In genomic region chr3:36303286-36303685, GRCh38 we compare ENCODE assay signal across 22 cellular contexts.
"Had no signal": no experiment of that assay in that cellular context is flagged by ENCODE, and none has a peak within 500 bp of the region (broad histone marks: within the 10 kb centered on the region; RNA-seq: fewer than 3 reads in every experiment).

No MANE protein-coding gene starts in this region.

- H3K27me3 ChIP-seq: SJCRH30 had no signal

- DNase-seq: activated CD4-positive, alpha-beta memory T cell treated with anti-CD3 and anti-CD28 coated beads, Interleukin-2, amount 10 ng/mL, durations not matched to agents 7 days and 5 days; activated CD4-positive, alpha-beta T cell treated with anti-CD3 and anti-CD28 coated beads for 36 hours; activated CD4-positive, alpha-beta T cell treated with anti-CD3 and anti-CD28 coated beads, Interleukin-2, amount 50 U/mL, for 1 hour; activated gamma-delta T cell; activated naive CD4-positive, alpha-beta T cell treated with anti-CD3 and anti-CD28 coated beads for 36 hours; activated T-cell treated with anti-CD3 and anti-CD28 coated beads for 4 hours; activated T-cell treated with anti-CD3 and anti-CD28 coated beads, Interleukin-2, amount 50 U/mL, for 48 hours; amygdala; MM.1S; NCI-H1105; NCI-H1436; NCI-H1694 treated with DMSO at 0.1 percent for 48 hours; NCI-H2029 treated with DMSO at 0.1 percent for 48 hours; NCI-H345; NCI-H510A; NCI-H526 treated with DMSO at 0.1 percent for 48 hours; NCI-H82; Right ventricle myocardium superior; SJCRH30 had no signal

- H3K4me3 ChIP-seq: SJCRH30 had no signal

- H3K4me1 ChIP-seq: SJCRH30 had no signal

- H3K9ac ChIP-seq: KMS-11 had no signal

- H3K27ac ChIP-seq: KMS-11, RWPE1, SJCRH30, VCaP had no signal

- H3K9me3 ChIP-seq: SJCRH30 had no signal

- H3K36me3 ChIP-seq: SJCRH30 had no signal

- H3K4me2 ChIP-seq: KMS-11 had no signal
